10 cellular contexts compared by ENCODE assay signal in the genomic region with DNA sequence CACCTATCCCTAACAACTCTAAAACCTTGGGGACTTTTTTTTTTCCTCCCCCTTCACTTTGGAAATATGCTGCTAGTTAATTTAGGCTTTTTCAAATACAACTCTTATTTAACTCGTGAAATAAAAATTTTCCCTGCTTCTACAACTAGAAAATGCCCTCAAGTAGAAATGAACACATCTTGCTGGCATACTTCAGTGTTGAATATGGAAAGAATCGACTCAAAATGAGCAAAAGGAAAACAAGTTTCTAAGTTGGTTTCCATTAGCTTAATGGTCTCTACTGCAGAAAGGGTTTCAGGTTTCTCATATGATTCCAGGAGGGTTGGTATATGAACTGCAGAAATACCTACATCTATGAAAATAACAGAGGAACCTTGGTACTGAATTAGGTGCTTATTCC.
"Had no signal": no experiment of that assay in that cellular context is flagged by ENCODE, and none has a peak within 500 bp of the region (broad histone marks: within the 10 kb centered on the region; RNA-seq: fewer than 3 reads in every experiment).

No MANE protein-coding gene starts in this region.

- H3K4me1 Mint-ChIP-seq: IgD-negative memory B cell had no signal

- ATAC-seq: HepG2 had no signal

- H3K27ac ChIP-seq: HL-60, KMS-11 had no signal

- H3K27ac Mint-ChIP-seq: H9, HFFc6, IgD-negative memory B cell had no signal

- FAIRE-seq: H54, HepG2 had no signal

- H3K9ac ChIP-seq: KMS-11 had no signal

- H3K27me3 Mint-ChIP-seq: IgD-negative memory B cell had no signal

- H3K4me2 ChIP-seq: KMS-11 had no signal

- H3K4me3 Mint-ChIP-seq: H9, HFFc6, IgD-negative memory B cell had no signal

- DNase-seq: GOT3, HCEC 1CT, HFFc6, KBM-7 had no signal
